1 cellular context compared by ENCODE assay signal in genomic region chr10:75094465-75094864, GRCh38.
A peak's percentile ranks its signal among the peaks of the same experiment; 100 is the strongest.
TF ChIP-seq lines count a peak whose summit lies in the region.

No MANE protein-coding gene starts in this region.

TF ChIP-seq in HepG2, 621 proteins besides CTCF, POLR2A, EP300 and RAD21 (continued from another document and continues in another):
- TF ChIP-seq ZBTB40 (IDR thresholded peaks at IDR 0.05) (no peak), ZBTB40 (CRISPR knock-in tag; IDR thresholded peaks at IDR 0.05) (no peak), ATF5 (CRISPR knock-in tag; IDR thresholded peaks at IDR 0.05; ENCODE audit: low read depth) (no peak), NFKB2 (CRISPR knock-in tag; IDR thresholded peaks at IDR 0.05; ENCODE audit: borderline replicate concordance) (no peak; the same call in 1 of the 2 replicates), TCF7L2 (IDR thresholded peaks at IDR 0.05; ENCODE audit: low read depth, low read length) (no peak), ZNF747 (CRISPR knock-in tag; IDR thresholded peaks at IDR 0.05; ENCODE audit: borderline replicate concordance) (peak; percentile 47; the same call in 1 of the 2 replicates), THAP9 (CRISPR knock-in tag; IDR thresholded peaks at IDR 0.05; ENCODE audit: borderline replicate concordance) (no peak), CC2D1A (CRISPR knock-in tag; IDR thresholded peaks at IDR 0.05) (no peak), ZNF160 (CRISPR knock-in tag; IDR thresholded peaks at IDR 0.05) (no peak), NR2F1 (CRISPR knock-in tag; IDR thresholded peaks at IDR 0.05) (peak; percentile 70 to 92), XRCC5 (optimal IDR thresholded peaks at IDR 0.05; ENCODE audit: low read length) (no peak), SMARCE1 (IDR thresholded peaks at IDR 0.05; ENCODE audit: borderline replicate concordance) (no peak), CSRNP1 (CRISPR knock-in tag; IDR thresholded peaks at IDR 0.05) (no peak), TBX2 (CRISPR knock-in tag; IDR thresholded peaks at IDR 0.05; ENCODE audit: borderline replicate concordance) (peak; percentile 73; the same call in 1 of the 2 replicates), ZNF24 (IDR thresholded peaks at IDR 0.05) (no peak), RARA (CRISPR knock-in tag; IDR thresholded peaks at IDR 0.05) (peak; percentile 80), ZNF441 (CRISPR knock-in tag; IDR thresholded peaks at IDR 0.05; ENCODE audit: borderline replicate concordance) (no peak; the same call in 1 of the 2 replicates), MXD4 (CRISPR knock-in tag; IDR thresholded peaks at IDR 0.05) (no peak), ZNF282 (IDR thresholded peaks at IDR 0.05; ENCODE audit: partially characterized antibody) (no peak), HOXA9 (CRISPR knock-in tag; IDR thresholded peaks at IDR 0.05; ENCODE audit: borderline replicate concordance) (no peak), ZNF333 (CRISPR knock-in tag; IDR thresholded peaks at IDR 0.05; ENCODE audit: borderline replicate concordance) (no peak), CEBPZ (IDR thresholded peaks at IDR 0.05; ENCODE audit: low read length) (no peak), ATF1 (CRISPR knock-in tag; IDR thresholded peaks at IDR 0.05) (no peak), ZNF20 (CRISPR knock-in tag; IDR thresholded peaks at IDR 0.05) (no peak), ZNF33B (CRISPR knock-in tag; IDR thresholded peaks at IDR 0.05) (no peak), ZNF572 (CRISPR knock-in tag; IDR thresholded peaks at IDR 0.05) (no peak), ZNF331 (CRISPR knock-in tag; IDR thresholded peaks at IDR 0.05) (peak; percentile 55; the same call in 1 of the 2 replicates), NCOA2 (CRISPR knock-in tag; IDR thresholded peaks at IDR 0.05) (peak; percentile 58), ARNTL (CRISPR knock-in tag; IDR thresholded peaks at IDR 0.05) (no peak), MAZ (IDR thresholded peaks at IDR 0.05; ENCODE audit: borderline replicate concordance, low read depth, low read length) (no peak; the same call in 1 of the 2 replicates), MAZ (CRISPR knock-in tag; IDR thresholded peaks at IDR 0.05; ENCODE audit: low read depth) (no peak), HMGXB4 (CRISPR knock-in tag; IDR thresholded peaks at IDR 0.05; ENCODE audit: borderline replicate concordance in 1 of 2, low read depth in 1 of 2) (no peak), SYNCRIP (IDR thresholded peaks at IDR 0.05; ENCODE audit: insufficient read depth, low read depth, low read length) (no peak), NR1H2 (CRISPR knock-in tag; IDR thresholded peaks at IDR 0.05; ENCODE audit: borderline replicate concordance, low read depth) (no peak), RNF2 (conservative IDR thresholded peaks at IDR 0.05; ENCODE audit: low read depth) (no peak), ZBTB2 (CRISPR knock-in tag; IDR thresholded peaks at IDR 0.05; ENCODE audit: low read depth) (no peak), KLF15 (CRISPR knock-in tag; IDR thresholded peaks at IDR 0.05; ENCODE audit: borderline replicate concordance) (no peak)
